ENCODE assay signal across 6 cellular contexts in the genomic region with DNA sequence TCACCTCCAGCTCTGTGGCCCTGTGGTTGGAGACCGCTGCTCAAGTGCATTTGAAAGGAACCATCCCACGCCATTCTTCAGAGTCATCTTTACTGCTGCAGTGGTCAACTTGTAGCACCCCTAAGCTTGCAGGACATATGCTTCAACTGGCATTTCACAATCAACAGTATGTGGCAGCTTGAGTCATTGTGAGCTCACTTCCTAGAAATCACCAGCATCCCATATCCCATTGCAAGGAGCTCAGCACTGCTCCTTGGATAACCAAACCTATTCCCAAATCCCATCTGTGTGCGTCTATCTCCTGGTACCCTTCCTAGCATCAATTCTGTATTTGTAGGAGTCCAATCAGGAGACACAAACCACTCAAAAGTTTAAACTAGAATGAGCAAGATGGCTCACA. TPM values are rescaled to one million over a fixed set of nuclear protein-coding genes. Genes with fewer than 3 reads are reported as not detected.
"Had no signal": no experiment of that assay in that cellular context is flagged by ENCODE, and none has a peak within 500 bp of the region (broad histone marks: within the 10 kb centered on the region; RNA-seq: fewer than 3 reads in every experiment).

No MANE protein-coding gene starts in this region.

RNA-seq across cellular contexts. Expression of a gene that starts 51.0 kb away (rescaled TPM):
- total RNA-seq: GM23248, GM23338, H1, H4, H7, H9 had no signal
